Comparison of ENCODE assay signal across 1 cellular context in the genomic region with DNA sequence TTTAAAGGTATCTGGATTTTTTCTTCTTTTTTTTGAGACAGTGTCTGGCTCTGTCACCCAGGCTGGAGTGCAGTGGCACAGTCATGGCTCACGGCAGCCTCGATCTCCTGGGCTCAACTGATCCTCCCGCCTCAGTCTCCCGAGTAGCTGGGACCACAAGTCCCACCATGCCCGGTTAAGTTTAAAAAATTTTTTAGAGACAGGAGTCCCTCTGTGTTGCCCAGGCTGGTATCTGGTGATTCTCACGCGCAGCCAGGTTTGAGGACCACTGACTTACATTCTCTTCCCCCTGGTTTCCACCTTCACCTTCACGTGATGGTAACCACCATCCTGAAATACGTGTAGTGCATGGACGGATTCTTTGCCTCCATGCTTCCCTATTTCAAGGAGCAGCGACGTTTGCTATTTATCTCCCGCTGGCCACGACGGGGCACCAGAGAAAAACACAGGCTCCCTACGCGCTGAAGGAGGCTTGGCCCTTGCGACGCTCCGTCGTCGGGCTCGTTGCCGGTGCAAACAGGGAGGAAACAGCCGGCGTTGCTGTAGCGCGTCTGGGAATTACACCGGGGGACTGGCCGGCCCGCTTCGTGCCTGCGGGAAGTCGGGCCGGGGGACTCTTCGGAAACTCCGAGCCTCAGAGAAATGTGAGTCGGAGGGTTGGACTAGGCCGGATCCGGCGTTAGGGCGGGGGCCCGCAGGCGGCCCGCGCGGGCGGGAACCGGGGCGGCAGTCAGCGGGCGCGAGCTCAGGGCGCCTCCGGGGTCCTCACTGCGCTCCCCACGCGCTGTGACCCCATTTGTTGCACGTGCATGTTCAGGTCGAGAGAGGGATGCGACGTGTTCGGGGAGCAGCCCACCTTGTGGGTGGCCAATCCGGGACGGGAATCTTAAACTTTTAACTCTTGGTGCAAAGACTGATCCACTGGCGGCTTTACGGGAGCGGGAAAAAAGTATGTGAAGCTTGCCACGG.
TF ChIP-seq lines count a peak whose summit lies in the region.

A gene with protein sequence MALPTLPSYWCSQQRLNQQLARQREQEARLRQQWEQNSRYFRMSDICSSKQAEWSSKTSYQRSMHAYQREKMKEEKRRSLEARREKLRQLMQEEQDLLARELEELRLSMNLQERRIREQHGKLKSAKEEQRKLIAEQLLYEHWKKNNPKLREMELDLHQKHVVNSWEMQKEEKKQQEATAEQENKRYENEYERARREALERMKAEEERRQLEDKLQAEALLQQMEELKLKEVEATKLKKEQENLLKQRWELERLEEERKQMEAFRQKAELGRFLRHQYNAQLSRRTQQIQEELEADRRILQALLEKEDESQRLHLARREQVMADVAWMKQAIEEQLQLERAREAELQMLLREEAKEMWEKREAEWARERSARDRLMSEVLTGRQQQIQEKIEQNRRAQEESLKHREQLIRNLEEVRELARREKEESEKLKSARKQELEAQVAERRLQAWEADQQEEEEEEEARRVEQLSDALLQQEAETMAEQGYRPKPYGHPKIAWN (plus strand): TSS at position 492 of the 969 bp plus-strand sequence. CDS start 2,753 bp downstream, outside the sequence.

TF ChIP-seq in K562, 482 proteins besides CTCF, POLR2A, EP300 and RAD21 (continued from another document and continues in another):
- TF ChIP-seq, protein P1, sequence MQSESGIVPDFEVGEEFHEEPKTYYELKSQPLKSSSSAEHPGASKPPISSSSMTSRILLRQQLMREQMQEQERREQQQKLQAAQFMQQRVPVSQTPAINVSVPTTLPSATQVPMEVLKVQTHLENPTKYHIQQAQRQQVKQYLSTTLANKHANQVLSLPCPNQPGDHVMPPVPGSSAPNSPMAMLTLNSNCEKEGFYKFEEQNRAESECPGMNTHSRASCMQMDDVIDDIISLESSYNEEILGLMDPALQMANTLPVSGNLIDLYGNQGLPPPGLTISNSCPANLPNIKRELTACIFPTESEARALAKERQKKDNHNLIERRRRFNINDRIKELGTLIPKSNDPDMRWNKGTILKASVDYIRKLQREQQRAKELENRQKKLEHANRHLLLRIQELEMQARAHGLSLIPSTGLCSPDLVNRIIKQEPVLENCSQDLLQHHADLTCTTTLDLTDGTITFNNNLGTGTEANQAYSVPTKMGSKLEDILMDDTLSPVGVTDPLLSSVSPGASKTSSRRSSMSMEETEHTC (IDR thresholded peaks at IDR 0.05), result no peak
- no peak for TF ChIP-seq MAFG (tag; conservative IDR thresholded peaks at IDR 0.05)
- TF ChIP-seq, protein P2, sequence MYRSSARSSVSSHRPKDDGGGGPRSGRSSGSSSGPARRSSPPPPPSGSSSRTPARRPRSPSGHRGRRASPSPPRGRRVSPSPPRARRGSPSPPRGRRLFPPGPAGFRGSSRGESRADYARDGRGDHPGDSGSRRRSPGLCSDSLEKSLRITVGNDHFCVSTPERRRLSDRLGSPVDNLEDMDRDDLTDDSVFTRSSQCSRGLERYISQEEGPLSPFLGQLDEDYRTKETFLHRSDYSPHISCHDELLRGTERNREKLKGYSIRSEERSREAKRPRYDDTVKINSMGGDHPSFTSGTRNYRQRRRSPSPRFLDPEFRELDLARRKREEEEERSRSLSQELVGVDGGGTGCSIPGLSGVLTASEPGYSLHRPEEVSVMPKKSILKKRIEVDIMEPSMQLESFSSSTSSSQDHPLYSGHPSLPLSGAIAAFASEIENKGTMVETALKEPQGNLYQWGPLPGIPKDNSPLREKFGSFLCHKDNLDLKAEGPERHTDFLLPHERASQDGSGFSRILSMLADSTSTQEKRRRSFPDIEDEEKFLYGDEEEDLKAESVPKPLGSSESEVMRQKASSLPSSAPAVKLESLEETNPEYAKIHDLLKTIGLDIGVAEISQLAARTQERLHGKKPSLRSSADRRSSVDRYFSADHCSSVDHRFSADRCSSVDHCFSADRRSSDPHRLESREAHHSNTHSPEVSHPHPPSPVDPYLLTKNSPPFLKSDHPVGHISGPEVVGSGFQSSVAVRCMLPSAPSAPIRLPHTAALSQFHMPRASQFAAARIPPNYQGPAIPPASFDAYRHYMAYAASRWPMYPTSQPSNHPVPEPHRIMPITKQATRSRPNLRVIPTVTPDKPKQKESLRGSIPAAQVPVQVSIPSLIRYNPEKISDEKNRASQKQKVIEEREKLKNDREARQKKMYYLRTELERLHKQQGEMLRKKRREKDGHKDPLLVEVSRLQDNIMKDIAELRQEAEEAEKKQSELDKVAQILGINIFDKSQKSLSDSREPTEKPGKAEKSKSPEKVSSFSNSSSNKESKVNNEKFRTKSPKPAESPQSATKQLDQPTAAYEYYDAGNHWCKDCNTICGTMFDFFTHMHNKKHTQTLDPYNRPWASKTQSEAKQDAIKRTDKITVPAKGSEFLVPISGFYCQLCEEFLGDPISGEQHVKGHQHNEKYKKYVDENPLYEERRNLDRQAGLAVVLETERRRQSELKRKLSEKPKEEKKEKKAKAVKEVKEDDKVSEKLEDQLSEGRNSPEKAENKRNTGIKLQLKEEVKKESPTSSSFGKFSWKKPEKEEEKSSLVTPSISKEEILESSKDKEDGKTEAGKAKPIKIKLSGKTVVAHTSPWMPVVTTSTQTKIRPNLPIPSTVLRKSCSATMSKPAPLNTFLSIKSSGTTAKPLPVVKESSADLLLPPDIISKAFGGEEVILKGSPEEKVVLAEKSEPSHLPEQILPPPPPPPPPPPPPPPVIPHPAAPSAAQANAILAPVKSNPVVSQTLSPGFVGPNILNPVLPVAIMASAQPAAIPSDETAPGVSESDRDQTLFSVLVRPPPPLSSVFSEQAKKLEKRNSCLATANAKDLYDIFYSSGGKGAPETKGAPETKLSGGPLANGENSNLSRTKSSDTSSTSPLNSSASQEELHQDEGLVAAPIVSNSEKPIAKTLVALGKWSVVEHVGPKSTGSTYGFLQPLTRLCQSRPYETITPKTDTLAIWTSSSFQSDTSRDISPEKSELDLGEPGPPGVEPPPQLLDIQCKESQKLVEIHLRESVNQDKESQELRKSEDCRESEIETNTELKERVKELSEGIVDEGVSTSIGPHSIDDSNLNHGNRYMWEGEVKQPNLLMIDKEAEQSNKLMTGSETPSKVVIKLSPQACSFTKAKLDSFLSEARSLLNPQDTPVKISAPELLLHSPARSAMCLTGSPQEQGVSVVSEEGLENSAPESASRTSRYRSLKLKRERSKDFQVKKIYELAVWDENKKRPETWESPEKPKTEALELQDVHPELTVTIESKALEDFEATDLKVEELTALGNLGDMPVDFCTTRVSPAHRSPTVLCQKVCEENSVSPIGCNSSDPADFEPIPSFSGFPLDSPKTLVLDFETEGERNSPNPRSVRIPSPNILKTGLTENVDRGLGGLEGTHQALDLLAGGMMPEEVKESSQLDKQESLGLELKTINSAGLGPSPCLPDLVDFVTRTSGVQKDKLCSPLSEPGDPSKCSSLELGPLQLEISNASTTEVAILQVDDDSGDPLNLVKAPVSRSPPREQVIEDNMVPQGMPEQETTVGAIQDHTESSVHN (IDR thresholded peaks at IDR 0.05; ENCODE audit: borderline replicate concordance in 1 of 2, low read depth in 1 of 2), result no peak
- TF ChIP-seq STAG1 (CRISPR knock-in tag; IDR thresholded peaks at IDR 0.05; ENCODE audit: borderline replicate concordance), result peak; percentile 4; the same call in 1 of the 2 replicates
- TF ChIP-seq, protein P3, sequence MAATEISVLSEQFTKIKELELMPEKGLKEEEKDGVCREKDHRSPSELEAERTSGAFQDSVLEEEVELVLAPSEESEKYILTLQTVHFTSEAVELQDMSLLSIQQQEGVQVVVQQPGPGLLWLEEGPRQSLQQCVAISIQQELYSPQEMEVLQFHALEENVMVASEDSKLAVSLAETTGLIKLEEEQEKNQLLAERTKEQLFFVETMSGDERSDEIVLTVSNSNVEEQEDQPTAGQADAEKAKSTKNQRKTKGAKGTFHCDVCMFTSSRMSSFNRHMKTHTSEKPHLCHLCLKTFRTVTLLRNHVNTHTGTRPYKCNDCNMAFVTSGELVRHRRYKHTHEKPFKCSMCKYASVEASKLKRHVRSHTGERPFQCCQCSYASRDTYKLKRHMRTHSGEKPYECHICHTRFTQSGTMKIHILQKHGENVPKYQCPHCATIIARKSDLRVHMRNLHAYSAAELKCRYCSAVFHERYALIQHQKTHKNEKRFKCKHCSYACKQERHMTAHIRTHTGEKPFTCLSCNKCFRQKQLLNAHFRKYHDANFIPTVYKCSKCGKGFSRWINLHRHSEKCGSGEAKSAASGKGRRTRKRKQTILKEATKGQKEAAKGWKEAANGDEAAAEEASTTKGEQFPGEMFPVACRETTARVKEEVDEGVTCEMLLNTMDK (IDR thresholded peaks at IDR 0.05; ENCODE audit: borderline replicate concordance, insufficient read depth, low read depth, low read length, poor library complexity, severe bottlenecking), result peak; percentile 55
- TF ChIP-seq NFXL1 (CRISPR knock-in tag; IDR thresholded peaks at IDR 0.05), result no peak
- TF ChIP-seq, protein P4, sequence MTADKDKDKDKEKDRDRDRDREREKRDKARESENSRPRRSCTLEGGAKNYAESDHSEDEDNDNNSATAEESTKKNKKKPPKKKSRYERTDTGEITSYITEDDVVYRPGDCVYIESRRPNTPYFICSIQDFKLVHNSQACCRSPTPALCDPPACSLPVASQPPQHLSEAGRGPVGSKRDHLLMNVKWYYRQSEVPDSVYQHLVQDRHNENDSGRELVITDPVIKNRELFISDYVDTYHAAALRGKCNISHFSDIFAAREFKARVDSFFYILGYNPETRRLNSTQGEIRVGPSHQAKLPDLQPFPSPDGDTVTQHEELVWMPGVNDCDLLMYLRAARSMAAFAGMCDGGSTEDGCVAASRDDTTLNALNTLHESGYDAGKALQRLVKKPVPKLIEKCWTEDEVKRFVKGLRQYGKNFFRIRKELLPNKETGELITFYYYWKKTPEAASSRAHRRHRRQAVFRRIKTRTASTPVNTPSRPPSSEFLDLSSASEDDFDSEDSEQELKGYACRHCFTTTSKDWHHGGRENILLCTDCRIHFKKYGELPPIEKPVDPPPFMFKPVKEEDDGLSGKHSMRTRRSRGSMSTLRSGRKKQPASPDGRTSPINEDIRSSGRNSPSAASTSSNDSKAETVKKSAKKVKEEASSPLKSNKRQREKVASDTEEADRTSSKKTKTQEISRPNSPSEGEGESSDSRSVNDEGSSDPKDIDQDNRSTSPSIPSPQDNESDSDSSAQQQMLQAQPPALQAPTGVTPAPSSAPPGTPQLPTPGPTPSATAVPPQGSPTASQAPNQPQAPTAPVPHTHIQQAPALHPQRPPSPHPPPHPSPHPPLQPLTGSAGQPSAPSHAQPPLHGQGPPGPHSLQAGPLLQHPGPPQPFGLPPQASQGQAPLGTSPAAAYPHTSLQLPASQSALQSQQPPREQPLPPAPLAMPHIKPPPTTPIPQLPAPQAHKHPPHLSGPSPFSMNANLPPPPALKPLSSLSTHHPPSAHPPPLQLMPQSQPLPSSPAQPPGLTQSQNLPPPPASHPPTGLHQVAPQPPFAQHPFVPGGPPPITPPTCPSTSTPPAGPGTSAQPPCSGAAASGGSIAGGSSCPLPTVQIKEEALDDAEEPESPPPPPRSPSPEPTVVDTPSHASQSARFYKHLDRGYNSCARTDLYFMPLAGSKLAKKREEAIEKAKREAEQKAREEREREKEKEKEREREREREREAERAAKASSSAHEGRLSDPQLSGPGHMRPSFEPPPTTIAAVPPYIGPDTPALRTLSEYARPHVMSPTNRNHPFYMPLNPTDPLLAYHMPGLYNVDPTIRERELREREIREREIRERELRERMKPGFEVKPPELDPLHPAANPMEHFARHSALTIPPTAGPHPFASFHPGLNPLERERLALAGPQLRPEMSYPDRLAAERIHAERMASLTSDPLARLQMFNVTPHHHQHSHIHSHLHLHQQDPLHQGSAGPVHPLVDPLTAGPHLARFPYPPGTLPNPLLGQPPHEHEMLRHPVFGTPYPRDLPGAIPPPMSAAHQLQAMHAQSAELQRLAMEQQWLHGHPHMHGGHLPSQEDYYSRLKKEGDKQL (CRISPR knock-in tag; IDR thresholded peaks at IDR 0.05; ENCODE audit: borderline replicate concordance), result no peak
- peak; percentile 35; the same call in 1 of the 2 replicates for TF ChIP-seq GABPB1 (CRISPR knock-in tag; IDR thresholded peaks at IDR 0.05)
- no peak for TF ChIP-seq SRSF1 (IDR thresholded peaks at IDR 0.05; ENCODE audit: low read depth, low read length)
- peak; percentile 78 for TF ChIP-seq BRD9 (IDR thresholded peaks at IDR 0.05; ENCODE audit: low read depth, partially characterized antibody)
- TF ChIP-seq ZNF217 (CRISPR knock-in tag; IDR thresholded peaks at IDR 0.05), result no peak
- peak; percentile 32 for TF ChIP-seq MEIS2 (IDR thresholded peaks at IDR 0.05; ENCODE audit: partially characterized antibody)
- no peak for TF ChIP-seq ZNF644 (tag; IDR thresholded peaks at IDR 0.05; ENCODE audit: low read depth)
- TF ChIP-seq ZNF668 (CRISPR knock-in tag; IDR thresholded peaks at IDR 0.05), result no peak
- TF ChIP-seq HMG20B (CRISPR knock-in tag; IDR thresholded peaks at IDR 0.05), result no peak
- TF ChIP-seq KDM4B (IDR thresholded peaks at IDR 0.05; ENCODE audit: borderline replicate concordance in 2 of 2, low read depth in 1 of 2), result no peak
- no peak for TF ChIP-seq TCF7L2 (IDR thresholded peaks at IDR 0.05; ENCODE audit: low read depth, low read length)
- 0 out of 2 replicates have a peak, but pooled peaks have one; percentile 32 for TF ChIP-seq ZNF384 (IDR thresholded peaks at IDR 0.05; ENCODE audit: low read depth, low read length)
- peak; percentile 82 for TF ChIP-seq CTBP1 (IDR thresholded peaks at IDR 0.05; ENCODE audit: borderline replicate concordance)
- no peak for TF ChIP-seq CSDE1 (IDR thresholded peaks at IDR 0.05)
- TF ChIP-seq PHB (CRISPR knock-in tag; IDR thresholded peaks at IDR 0.05), result no peak
- no peak for TF ChIP-seq MIER1 (IDR thresholded peaks at IDR 0.05; ENCODE audit: low read depth)
- TF ChIP-seq, protein P5, sequence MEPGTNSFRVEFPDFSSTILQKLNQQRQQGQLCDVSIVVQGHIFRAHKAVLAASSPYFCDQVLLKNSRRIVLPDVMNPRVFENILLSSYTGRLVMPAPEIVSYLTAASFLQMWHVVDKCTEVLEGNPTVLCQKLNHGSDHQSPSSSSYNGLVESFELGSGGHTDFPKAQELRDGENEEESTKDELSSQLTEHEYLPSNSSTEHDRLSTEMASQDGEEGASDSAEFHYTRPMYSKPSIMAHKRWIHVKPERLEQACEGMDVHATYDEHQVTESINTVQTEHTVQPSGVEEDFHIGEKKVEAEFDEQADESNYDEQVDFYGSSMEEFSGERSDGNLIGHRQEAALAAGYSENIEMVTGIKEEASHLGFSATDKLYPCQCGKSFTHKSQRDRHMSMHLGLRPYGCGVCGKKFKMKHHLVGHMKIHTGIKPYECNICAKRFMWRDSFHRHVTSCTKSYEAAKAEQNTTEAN (CRISPR knock-in tag; IDR thresholded peaks at IDR 0.05), result no peak
- no peak for TF ChIP-seq TFAM (CRISPR knock-in tag; conservative IDR thresholded peaks at IDR 0.05)
- TF ChIP-seq, protein P6, sequence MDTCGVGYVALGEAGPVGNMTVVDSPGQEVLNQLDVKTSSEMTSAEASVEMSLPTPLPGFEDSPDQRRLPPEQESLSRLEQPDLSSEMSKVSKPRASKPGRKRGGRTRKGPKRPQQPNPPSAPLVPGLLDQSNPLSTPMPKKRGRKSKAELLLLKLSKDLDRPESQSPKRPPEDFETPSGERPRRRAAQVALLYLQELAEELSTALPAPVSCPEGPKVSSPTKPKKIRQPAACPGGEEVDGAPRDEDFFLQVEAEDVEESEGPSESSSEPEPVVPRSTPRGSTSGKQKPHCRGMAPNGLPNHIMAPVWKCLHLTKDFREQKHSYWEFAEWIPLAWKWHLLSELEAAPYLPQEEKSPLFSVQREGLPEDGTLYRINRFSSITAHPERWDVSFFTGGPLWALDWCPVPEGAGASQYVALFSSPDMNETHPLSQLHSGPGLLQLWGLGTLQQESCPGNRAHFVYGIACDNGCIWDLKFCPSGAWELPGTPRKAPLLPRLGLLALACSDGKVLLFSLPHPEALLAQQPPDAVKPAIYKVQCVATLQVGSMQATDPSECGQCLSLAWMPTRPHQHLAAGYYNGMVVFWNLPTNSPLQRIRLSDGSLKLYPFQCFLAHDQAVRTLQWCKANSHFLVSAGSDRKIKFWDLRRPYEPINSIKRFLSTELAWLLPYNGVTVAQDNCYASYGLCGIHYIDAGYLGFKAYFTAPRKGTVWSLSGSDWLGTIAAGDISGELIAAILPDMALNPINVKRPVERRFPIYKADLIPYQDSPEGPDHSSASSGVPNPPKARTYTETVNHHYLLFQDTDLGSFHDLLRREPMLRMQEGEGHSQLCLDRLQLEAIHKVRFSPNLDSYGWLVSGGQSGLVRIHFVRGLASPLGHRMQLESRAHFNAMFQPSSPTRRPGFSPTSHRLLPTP (IDR thresholded peaks at IDR 0.05; ENCODE audit: borderline replicate concordance, extremely low read depth, insufficient read length), result no peak
